In genomic region chr3:49161197-49161596, GRCh38 we compare ENCODE assay signal across 18 cellular contexts. TPM values are rescaled to one million over a fixed set of nuclear protein-coding genes. Genes with fewer than 3 reads are reported as not detected.
DNase-seq lines count a peak whose midpoint lies in the region; ATAC-seq, FAIRE-seq and TF ChIP-seq lines count a peak whose summit lies in the region.
"Had no signal": no experiment of that assay in that cellular context is flagged by ENCODE, and none has a peak within 500 bp of the region (broad histone marks: within the 10 kb centered on the region; RNA-seq: fewer than 3 reads in every experiment).

No MANE protein-coding gene starts in this region.

- H3K4me1 Mint-ChIP-seq in activated T-cell treated with anti-CD3 and anti-CD28 coated beads, Interleukin-2, amount 50 U/mL, for 24 hours (ENCODE audit: low read depth), result peaks cover 43% of the 10 kb centered on the region

- no peaks in the 10 kb centered on the region for H3K9me1 ChIP-seq in K562 (ENCODE audit: control insufficient read depth, insufficient read depth, low read length)

- H3K27me3 ChIP-seq in K562 (ENCODE audit: control insufficient read depth in 2 of 2, insufficient read depth in 2 of 2, low read length in 2 of 2), result no peaks in the 10 kb centered on the region
- no peaks in the 10 kb centered on the region for H3K27me3 ChIP-seq in osteoblast (ENCODE audit: insufficient read depth, low read length)

- no peak for TF ChIP-seq EP300 in K562 (IDR thresholded peaks at IDR 0.05; ENCODE audit: low read length)

- H3K79me2 ChIP-seq in K562 (ENCODE audit: control insufficient read depth, insufficient read depth, low read length) (peaks cover 21% of the 10 kb centered on the region), osteoblast (ENCODE audit: insufficient read depth, low read length) (peaks cover 28% of the 10 kb centered on the region)

- FAIRE-seq in K562 (lab: Jason Lieb, UNC), result no peak
- FAIRE-seq: G401.6, GM12892 had no signal

- H3K4me2 ChIP-seq in K562 (ENCODE audit: insufficient read depth, low read length), result no peak overlapping the region
- no peak overlapping the region for H3K4me2 ChIP-seq in osteoblast (ENCODE audit: insufficient read depth, low read length)
- H3K4me2 ChIP-seq: GM23338 had no signal

- H3K4me3 ChIP-seq in K562 (no peak overlapping the region), osteoblast (ENCODE audit: insufficient read depth, low read length) (no peak overlapping the region)
- H3K4me3 ChIP-seq: GM23338 had no signal

- CTCF ChIA-PET in RWPE1 (lab: Yijun Ruan, JAX), result interaction anchor here (0.6 kb wide), 1 partner anchor 1892 kb away, joined by 3 read pairs; no protein-coding TSS in a partner anchor
- CTCF ChIA-PET in K562 (lab: Yijun Ruan, JAX; ENCODE audit: low intra/inter-chr PET ratio), result no interaction called here

- H3K9ac ChIP-seq in K562 (ENCODE audit: insufficient read depth in 1 of 2, low read depth in 2 of 2, low read length in 2 of 2), result no peak overlapping the region

- no peaks in the 10 kb centered on the region for H3K9me3 ChIP-seq in K562 (replicated peaks; ENCODE audit: control insufficient read depth, insufficient read depth, low read depth, low read length)
- no peaks in the 10 kb centered on the region for H3K9me3 ChIP-seq in osteoblast (ENCODE audit: low read depth, low read length)

- POLR2A ChIA-PET in RWPE1 (lab: Yijun Ruan, JAX; ENCODE audit: low non-redundant PET), result no interaction called here
- POLR2A ChIA-PET in K562 (lab: Yijun Ruan, JAX), result interaction anchor here (0.6 kb wide), 2 partner anchors 29 to 38 kb away, joined by 3 read pairs; no protein-coding TSS in a partner anchor

- H3K27ac ChIP-seq in RWPE1, result peak overlapping the region; percentile 35
- no peak overlapping the region for H3K27ac ChIP-seq in K562 (ENCODE audit: extremely low read depth, low read depth, low read length)
- H3K27ac ChIP-seq in osteoblast (ENCODE audit: low read depth, low read length), result no peak overlapping the region

- intact Hi-C loops in K562 (cut with micrococcal nuclease), result loop anchor here (10.0 kb wide), 1 partner anchor 136 kb away; the partner anchor contains the start of genes IMPDH2 and NDUFAF3

- no peak overlapping the region for H3K4me3 Mint-ChIP-seq in activated T-cell treated with anti-CD3 and anti-CD28 coated beads, Interleukin-2, amount 50 U/mL, for 24 hours
- H3K4me3 Mint-ChIP-seq: CD4-positive, alpha-beta memory T cell; GM23338 had no signal

- no peak for ATAC-seq in K562
- ATAC-seq: GM23338 had no signal

- H3K4me1 ChIP-seq in K562 (replicated peaks in 1 of 2; ENCODE audit: control insufficient read depth in 2 of 2, insufficient read depth in 2 of 2, low read length in 2 of 2), result peaks cover 2 to 16% of the 10 kb centered on the region in 2 experiments; a peak in 3 of 5 replicates
- peaks cover 9% of the 10 kb centered on the region for H3K4me1 ChIP-seq in osteoblast (ENCODE audit: insufficient read depth, low read length)

- TF ChIP-seq CTCF in RWPE1 (conservative IDR thresholded peaks at IDR 0.05; ENCODE audit: low read depth), result no peak
- TF ChIP-seq CTCF in K562 (IDR thresholded peaks at IDR 0.05 in 2 of 3, conservative IDR thresholded peaks at IDR 0.05 in 1 of 3; ENCODE audit: insufficient read depth in 2 of 3, low read depth in 1 of 3, low read length in 3 of 3), result no peak
- no peak for TF ChIP-seq CTCF in osteoblast (IDR thresholded peaks at IDR 0.05; ENCODE audit: extremely low read depth, low read depth, low read length)

- in situ Hi-C loops in K562 (cut with MboI), result loop anchor here (25.0 kb wide), 1 partner anchor 276 kb away; the partner anchor contains the start of gene NICN1

- peak overlapping the region; percentile 79 for H3K27ac Mint-ChIP-seq in activated T-cell treated with anti-CD3 and anti-CD28 coated beads, Interleukin-2, amount 50 U/mL, for 24 hours
- H3K27ac Mint-ChIP-seq: GM23338 had no signal

- H2AFZ ChIP-seq in K562 (ENCODE audit: low read depth, low read length) (no peak overlapping the region), osteoblast (ENCODE audit: low read length) (no peak overlapping the region)
- H2AFZ ChIP-seq: GM23338 had no signal

- 95% methylated on average over 2 of the region's 2 CpGs for WGBS in K562 (ENCODE audit: insufficient coverage, low coverage, missing lambda C conversion rate)

- H3K9me3 Mint-ChIP-seq in activated T-cell treated with anti-CD3 and anti-CD28 coated beads, Interleukin-2, amount 50 U/mL, for 24 hours, result no peaks in the 10 kb centered on the region
- H3K9me3 Mint-ChIP-seq: CD4-positive, alpha-beta memory T cell; GM23338 had no signal

- H4K20me1 ChIP-seq in K562 (replicated peaks; ENCODE audit: control insufficient read depth, insufficient read depth, low read length) (no peaks in the 10 kb centered on the region), osteoblast (ENCODE audit: insufficient read depth, low read length) (peaks cover 13% of the 10 kb centered on the region)

- H3K36me3 Mint-ChIP-seq in activated T-cell treated with anti-CD3 and anti-CD28 coated beads, Interleukin-2, amount 50 U/mL, for 24 hours (ENCODE audit: low read depth), result peaks cover 52% of the 10 kb centered on the region

- no peak for DNase-seq in activated T-cell treated with anti-CD3 and anti-CD28 coated beads, Interleukin-2, amount 50 U/mL, for 24 hours
- no peak for DNase-seq in activated T-cell treated with anti-CD3 and anti-CD28 coated beads, Interleukin-2, amount 50 U/mL, for 1 hour
- no peak for DNase-seq in RWPE1 (ENCODE audit: low spot score)
- DNase-seq in K562 (ENCODE audit: extremely low read depth in 1 of 4, low spot score in 3 of 4), result no peak
- DNase-seq in osteoblast (ENCODE audit: insufficient read length, low spot score, missing footprints), result peak; percentile 60
- DNase-seq in NCI-H524 treated with DMSO at 0.1 percent for 48 hours (lab: John Stamatoyannopoulos, UW), result no peak
- no peak for DNase-seq in DMS 273 (lab: John Stamatoyannopoulos, UW; ENCODE audit: unreplicated experiment)
- no peak for DNase-seq in NCI-H2227 (lab: John Stamatoyannopoulos, UW; ENCODE audit: unreplicated experiment)
- DNase-seq: 8988T; AML-193; C1 segment of cervical spinal cord; CD4-positive, alpha-beta memory T cell; DMS153; DMS79 treated with DMSO at 0.1 percent for 48 hours; EL had no signal

- no TSS peak for BruUV-seq in K562 (replicated peaks; lab: Mats Ljungman, UMichigan)

- no peak for TF ChIP-seq POLR2A in K562 (conservative IDR thresholded peaks at IDR 0.05)

- H3K27me3 Mint-ChIP-seq in activated T-cell treated with anti-CD3 and anti-CD28 coated beads, Interleukin-2, amount 50 U/mL, for 24 hours, result no peaks in the 10 kb centered on the region
- H3K27me3 Mint-ChIP-seq: CD4-positive, alpha-beta memory T cell had no signal

- peaks cover 32% of the 10 kb centered on the region; the same call in 2 of the 3 replicates for H3K36me3 ChIP-seq in K562 (ENCODE audit: control insufficient read depth, insufficient read depth, low read length)
- H3K36me3 ChIP-seq in osteoblast (ENCODE audit: insufficient read depth, low read length), result peaks cover 16% of the 10 kb centered on the region

- no peak for TF ChIP-seq RAD21 in K562 (CRISPR knock-in tag; conservative IDR thresholded peaks at IDR 0.05 in 1 of 2, IDR thresholded peaks at IDR 0.05 in 1 of 2)

RNA-seq across cellular contexts. Expression of gene CCDC71, which starts 4.9 kb away (rescaled TPM):
- 13.4 and 54.6 TPM in 2 replicates for total RNA-seq in K562 (2011; cell fraction: chromatin; rRNA removed; ENCODE audit: low replicate concordance)
- 53.7 and 63.5 TPM in 2 replicates for total RNA-seq in K562 (2011; cell fraction: nucleolus; rRNA removed)
- 22.3 and 35.1 TPM in 2 replicates for total RNA-seq in K562 (2011; cell fraction: nucleoplasm; rRNA removed)
- total RNA-seq in K562 (2014; rRNA removed) (14.3 and 24.7 TPM in 2 replicates), K562 (2014; rRNA removed; fragmentation: Illumina TruSeq; extraction: Trizol) (5.6 and 7.4 TPM in 2 replicates), K562 (2015; rRNA removed; fragmentation: Illumina TruSeq; extraction: Trizol) (12.2 and 13.0 TPM in 2 replicates), K562 (2021) (18.4 and 18.7 TPM in 2 replicates), osteoblast (19.2 and 22.8 TPM in 2 replicates)
- polyA plus RNA-seq in K562 (2011; rRNA removed) (14.1 and 15.6 TPM in 2 replicates), K562 (2014; fragmentation: Illumina TruSeq; extraction: Trizol) (17.1 and 20.1 TPM in 2 replicates), K562 (2014; fragmentation: Nextera tagmentation; extraction: Ambion mirVana) (under 1 TPM; 0.13 to 0.31 TPM), K562 (2014; rRNA removed) (19.3 and 21.7 TPM in 2 replicates)
- polyA plus RNA-seq in K562 (2011; cell fraction: cytosol; rRNA removed), result 19.2 and 44.4 TPM in 2 replicates
- 10.1 and 19.3 TPM in 2 replicates for polyA plus RNA-seq in K562 (2011; cell fraction: nucleus; rRNA removed)
- 14.7 and 17.3 TPM in 2 replicates for polyA plus RNA-seq in K562 (2012)
- polyA minus RNA-seq in K562 (2011; rRNA and poly(A)+ RNA removed), result 15.1 and 20.5 TPM in 2 replicates
- 12.4 and 16.3 TPM in 2 replicates for polyA minus RNA-seq in K562 (2011; cell fraction: cytosol; rRNA and poly(A)+ RNA removed)
- 27.5 and 33.1 TPM in 2 replicates for polyA minus RNA-seq in K562 (2011; cell fraction: nucleus; rRNA and poly(A)+ RNA removed)

RNA-seq across cellular contexts. Expression of gene KLHDC8B, which starts 10.2 kb away (rescaled TPM):
- total RNA-seq in K562 (2011; cell fraction: chromatin; rRNA removed; ENCODE audit: low replicate concordance), result 21.4 and 56.1 TPM in 2 replicates
- total RNA-seq in K562 (2011; cell fraction: nucleolus; rRNA removed), result 52.7 and 60.5 TPM in 2 replicates
- 34.7 and 36.8 TPM in 2 replicates for total RNA-seq in K562 (2011; cell fraction: nucleoplasm; rRNA removed)
- total RNA-seq in K562 (2014; rRNA removed) (28.6 and 39.4 TPM in 2 replicates), K562 (2014; rRNA removed; fragmentation: Illumina TruSeq; extraction: Trizol) (23.3 and 25.2 TPM in 2 replicates), K562 (2015; rRNA removed; fragmentation: Illumina TruSeq; extraction: Trizol) (24.1 and 25.6 TPM in 2 replicates), K562 (2021) (32.9 and 34.1 TPM in 2 replicates), osteoblast (16.6 and 18.3 TPM in 2 replicates)
- polyA plus RNA-seq in K562 (2011; rRNA removed) (33.9 and 34.8 TPM in 2 replicates), K562 (2014; fragmentation: Illumina TruSeq; extraction: Trizol) (24.1 and 30.4 TPM in 2 replicates), K562 (2014; fragmentation: Nextera tagmentation; extraction: Ambion mirVana) (1 to 10 TPM; 6.9 TPM), K562 (2014; rRNA removed) (20.2 and 25.5 TPM in 2 replicates)
- polyA plus RNA-seq in K562 (2011; cell fraction: cytosol; rRNA removed), result 32.7 and 43.1 TPM in 2 replicates
- polyA plus RNA-seq in K562 (2011; cell fraction: nucleus; rRNA removed), result 49.0 and 53.6 TPM in 2 replicates
- 28.6 and 59.4 TPM in 2 replicates for polyA plus RNA-seq in K562 (2012)
- 24.4 and 28.8 TPM in 2 replicates for polyA minus RNA-seq in K562 (2011; rRNA and poly(A)+ RNA removed)
- 15.7 and 18.0 TPM in 2 replicates for polyA minus RNA-seq in K562 (2011; cell fraction: cytosol; rRNA and poly(A)+ RNA removed)
- polyA minus RNA-seq in K562 (2011; cell fraction: nucleus; rRNA and poly(A)+ RNA removed), result 20.1 and 28.9 TPM in 2 replicates

RNA-seq across cellular contexts. Expression of gene LAMB2, which starts 28.3 kb away (rescaled TPM):
- 150 and 415 TPM in 2 replicates for total RNA-seq in K562 (2011; cell fraction: chromatin; rRNA removed; ENCODE audit: low replicate concordance)
- total RNA-seq in K562 (2011; cell fraction: nucleolus; rRNA removed), result 171 and 192 TPM in 2 replicates
- total RNA-seq in K562 (2011; cell fraction: nucleoplasm; rRNA removed), result 123 and 131 TPM in 2 replicates
- 11.1 and 16.2 TPM in 2 replicates for total RNA-seq in K562 (2014; rRNA removed)
- 4.9 and 6.0 TPM in 2 replicates for total RNA-seq in K562 (2014; rRNA removed; fragmentation: Illumina TruSeq; extraction: Trizol)
- total RNA-seq in K562 (2015; rRNA removed; fragmentation: Illumina TruSeq; extraction: Trizol), result 6.4 and 6.7 TPM in 2 replicates
- 17.5 and 17.9 TPM in 2 replicates for total RNA-seq in K562 (2021)
- polyA plus RNA-seq in K562 (2011; rRNA removed), result 19.9 and 39.0 TPM in 2 replicates
- polyA plus RNA-seq in K562 (2011; cell fraction: cytosol; rRNA removed), result 17.5 and 18.1 TPM in 2 replicates
- 458 and 581 TPM in 2 replicates for polyA plus RNA-seq in K562 (2011; cell fraction: nucleus; rRNA removed)
- 23.7 and 43.7 TPM in 2 replicates for polyA plus RNA-seq in K562 (2012)
- polyA plus RNA-seq in K562 (2014; fragmentation: Illumina TruSeq; extraction: Trizol), result 17.2 and 18.4 TPM in 2 replicates
- polyA plus RNA-seq in K562 (2014; fragmentation: Nextera tagmentation; extraction: Ambion mirVana), result 1 to 10 TPM; 1.4 to 3.0 TPM
- 22.8 and 26.0 TPM in 2 replicates for polyA plus RNA-seq in K562 (2014; rRNA removed)
- polyA minus RNA-seq in K562 (2011; rRNA and poly(A)+ RNA removed), result 20.4 and 20.6 TPM in 2 replicates
- polyA minus RNA-seq in K562 (2011; cell fraction: cytosol; rRNA and poly(A)+ RNA removed), result 13.8 and 22.3 TPM in 2 replicates
- 29.9 and 34.7 TPM in 2 replicates for polyA minus RNA-seq in K562 (2011; cell fraction: nucleus; rRNA and poly(A)+ RNA removed)
- total RNA-seq in osteoblast, result 355 and 450 TPM in 2 replicates
- polyA plus RNA-seq: CD4-positive, alpha-beta memory T cell had no signal

RNA-seq across cellular contexts. Expression of gene USP19, which starts 40.6 kb away (rescaled TPM):
- total RNA-seq in K562 (2011; cell fraction: chromatin; rRNA removed; ENCODE audit: low replicate concordance), result 72.0 and 145 TPM in 2 replicates
- total RNA-seq in K562 (2011; cell fraction: nucleolus; rRNA removed), result 82.7 and 95.3 TPM in 2 replicates
- total RNA-seq in K562 (2011; cell fraction: nucleoplasm; rRNA removed), result 51.1 and 55.9 TPM in 2 replicates
- total RNA-seq in K562 (2014; rRNA removed) (38.1 and 42.0 TPM in 2 replicates), K562 (2014; rRNA removed; fragmentation: Illumina TruSeq; extraction: Trizol) (15.5 and 20.0 TPM in 2 replicates), K562 (2015; rRNA removed; fragmentation: Illumina TruSeq; extraction: Trizol) (20.8 and 25.2 TPM in 2 replicates), K562 (2021) (64.7 and 65.9 TPM in 2 replicates), osteoblast (37.1 and 49.6 TPM in 2 replicates)
- polyA plus RNA-seq in K562 (2011; rRNA removed) (36.9 and 43.3 TPM in 2 replicates), K562 (2014; fragmentation: Illumina TruSeq; extraction: Trizol) (34.9 and 37.6 TPM in 2 replicates), K562 (2014; fragmentation: Nextera tagmentation; extraction: Ambion mirVana) (under 1 TPM; 0.24 to 0.43 TPM), K562 (2014; rRNA removed) (37.9 and 47.7 TPM in 2 replicates)
- polyA plus RNA-seq in K562 (2011; cell fraction: cytosol; rRNA removed), result 29.8 and 52.3 TPM in 2 replicates
- 124 and 151 TPM in 2 replicates for polyA plus RNA-seq in K562 (2011; cell fraction: nucleus; rRNA removed)
- 32.1 and 45.6 TPM in 2 replicates for polyA plus RNA-seq in K562 (2012)
- 61.0 and 69.3 TPM in 2 replicates for polyA minus RNA-seq in K562 (2011; rRNA and poly(A)+ RNA removed)
- 30.9 and 34.9 TPM in 2 replicates for polyA minus RNA-seq in K562 (2011; cell fraction: cytosol; rRNA and poly(A)+ RNA removed)
- 32.2 and 36.4 TPM in 2 replicates for polyA minus RNA-seq in K562 (2011; cell fraction: nucleus; rRNA and poly(A)+ RNA removed)

RNA-seq across cellular contexts. Expression of gene QARS1, which starts 56.6 kb away (rescaled TPM):
- 244 and 492 TPM in 2 replicates for total RNA-seq in K562 (2011; cell fraction: chromatin; rRNA removed; ENCODE audit: low replicate concordance)
- total RNA-seq in K562 (2011; cell fraction: nucleolus; rRNA removed), result 317 and 343 TPM in 2 replicates
- total RNA-seq in K562 (2011; cell fraction: nucleoplasm; rRNA removed), result 254 and 266 TPM in 2 replicates
- total RNA-seq in K562 (2014; rRNA removed) (273 and 315 TPM in 2 replicates), K562 (2014; rRNA removed; fragmentation: Illumina TruSeq; extraction: Trizol) (146 and 170 TPM in 2 replicates), K562 (2015; rRNA removed; fragmentation: Illumina TruSeq; extraction: Trizol) (176 TPM in 2 replicates), K562 (2021) (297 and 298 TPM in 2 replicates), osteoblast (360 and 416 TPM in 2 replicates)
- polyA plus RNA-seq in K562 (2011; rRNA removed) (148 and 237 TPM in 2 replicates), K562 (2014; fragmentation: Illumina TruSeq; extraction: Trizol) (305 and 381 TPM in 2 replicates), K562 (2014; fragmentation: Nextera tagmentation; extraction: Ambion mirVana) (100 to 1,000 TPM; 230 to 310 TPM), K562 (2014; rRNA removed) (249 and 307 TPM in 2 replicates)
- 380 and 435 TPM in 2 replicates for polyA plus RNA-seq in K562 (2011; cell fraction: cytosol; rRNA removed)
- 784 and 828 TPM in 2 replicates for polyA plus RNA-seq in K562 (2011; cell fraction: nucleus; rRNA removed)
- 296 and 574 TPM in 2 replicates for polyA plus RNA-seq in K562 (2012)
- polyA minus RNA-seq in K562 (2011; rRNA and poly(A)+ RNA removed), result 102 and 120 TPM in 2 replicates
- polyA minus RNA-seq in K562 (2011; cell fraction: cytosol; rRNA and poly(A)+ RNA removed), result 130 and 143 TPM in 2 replicates
- polyA minus RNA-seq in K562 (2011; cell fraction: nucleus; rRNA and poly(A)+ RNA removed), result 162 and 207 TPM in 2 replicates
